Comparison of ENCODE assay signal across 9 cellular contexts in genomic region chr21:45302082-45303061, GRCh38. TPM values are rescaled to one million over a fixed set of nuclear protein-coding genes. Genes with fewer than 3 reads are reported as not detected.
A peak's percentile ranks its signal among the peaks of the same experiment; 100 is the strongest.
DNase-seq lines count a peak whose midpoint lies in the region; ATAC-seq and TF ChIP-seq lines count a peak whose summit lies in the region.
"Had no signal": no experiment of that assay in that cellular context is flagged by ENCODE, and none has a peak within 500 bp of the region (broad histone marks: within the 10 kb centered on the region; RNA-seq: fewer than 3 reads in every experiment).

No MANE protein-coding gene starts in this region.

- ATAC-seq in RWPE2 (ENCODE audit: low read depth) = no peak
- ATAC-seq in activated naive CD4-positive, alpha-beta T cell treated with anti-CD3 and anti-CD28 coated beads, Interleukin-2, amount 50 U/mL, for 72 hours = peak; percentile 86 to 87
- ATAC-seq in left lobe of liver = peak; percentile 25

- no peaks in the 10 kb centered on the region for H3K36me3 Mint-ChIP-seq in activated naive CD4-positive, alpha-beta T cell treated with anti-CD3 and anti-CD28 coated beads, Interleukin-2, amount 50 U/mL, for 72 hours

- no peak overlapping the region for H3K27ac ChIP-seq in RWPE2 (ENCODE audit: poor library complexity, severe bottlenecking)
- H3K27ac ChIP-seq: WERI-Rb-1 had no signal

- no peaks in the 10 kb centered on the region for H3K27me3 ChIP-seq in RWPE2 (ENCODE audit: insufficient read depth, poor library complexity, severe bottlenecking)

- no peaks in the 10 kb centered on the region for H3K36me3 ChIP-seq in RWPE2 (ENCODE audit: low read depth)
- H3K36me3 ChIP-seq: WERI-Rb-1 had no signal

- no peaks in the 10 kb centered on the region for H3K4me1 ChIP-seq in RWPE2 (ENCODE audit: insufficient read depth, poor library complexity, severe bottlenecking)

- TF ChIP-seq CTCF in RWPE2 (IDR thresholded peaks at IDR 0.05; ENCODE audit: poor library complexity, severe bottlenecking) = no peak

- peak; percentile 69 for DNase-seq in RWPE2 (ENCODE audit: low spot score)
- peak; percentile 43 to 79 for DNase-seq in activated naive CD4-positive, alpha-beta T cell treated with anti-CD3 and anti-CD28 coated beads, Interleukin-2, amount 50 U/mL, for 72 hours (ENCODE audit: low spot score in 2 of 2)
- DNase-seq in left lobe of liver (ENCODE audit: low spot score) = no peak
- peak; percentile 30 to 43 (median 31) for DNase-seq in stimulated activated CD4-positive, alpha-beta T cell treated with anti-CD3 and anti-CD28 coated beads, TNF-alpha, amount 100 ng/mL, for 48 hours (ENCODE audit: low read depth in 3 of 3)
- no peak for DNase-seq in NCI-H2227 (lab: John Stamatoyannopoulos, UW; ENCODE audit: unreplicated experiment)
- DNase-seq in NCI-H2029 (lab: John Stamatoyannopoulos, UW) = no peak
- no peak for DNase-seq in hepatic stellate cell (ENCODE audit: low spot score)
- DNase-seq in anterior cingulate cortex (lab: John Stamatoyannopoulos, UW) = no peak
- DNase-seq: WERI-Rb-1 had no signal

- H3K27ac Mint-ChIP-seq in activated naive CD4-positive, alpha-beta T cell treated with anti-CD3 and anti-CD28 coated beads, Interleukin-2, amount 50 U/mL, for 72 hours = peak overlapping the region; percentile 29 to 84

- no peaks in the 10 kb centered on the region for H3K9me3 Mint-ChIP-seq in activated naive CD4-positive, alpha-beta T cell treated with anti-CD3 and anti-CD28 coated beads, Interleukin-2, amount 50 U/mL, for 72 hours

- H3K9me3 ChIP-seq in RWPE2 (ENCODE audit: severe bottlenecking) = no peaks in the 10 kb centered on the region

- H3K4me3 ChIP-seq in RWPE2 (ENCODE audit: severe bottlenecking) = no peak overlapping the region

RNA-seq across cellular contexts. Expression of gene POFUT2, which starts 14.7 kb away (rescaled TPM):
- total RNA-seq in activated naive CD4-positive, alpha-beta T cell treated with anti-CD3 and anti-CD28 coated beads, Interleukin-2, amount 50 U/mL, for 72 hours = 10 to 100 TPM; 11.3 to 16.0 TPM
- total RNA-seq in left lobe of liver = 17.5 TPM

Comparison
In these comparisons a context has a peak if more than half of its experiments do, and no peak if none do; other contexts are left out.
1. DNase-seq: peak in RWPE2 (single experiment), activated naive CD4-positive, alpha-beta T cell treated with anti-CD3 and anti-CD28 coated beads, Interleukin-2, amount 50 U/mL, for 72 hours (2 of 2) and stimulated activated CD4-positive, alpha-beta T cell treated with anti-CD3 and anti-CD28 coated beads, TNF-alpha, amount 100 ng/mL, for 48 hours (3 of 3); none in left lobe of liver (single experiment), NCI-H2227 (single experiment), NCI-H2029 (single experiment), hepatic stellate cell (single experiment) and anterior cingulate cortex (0 of 58).